In the genomic region with DNA sequence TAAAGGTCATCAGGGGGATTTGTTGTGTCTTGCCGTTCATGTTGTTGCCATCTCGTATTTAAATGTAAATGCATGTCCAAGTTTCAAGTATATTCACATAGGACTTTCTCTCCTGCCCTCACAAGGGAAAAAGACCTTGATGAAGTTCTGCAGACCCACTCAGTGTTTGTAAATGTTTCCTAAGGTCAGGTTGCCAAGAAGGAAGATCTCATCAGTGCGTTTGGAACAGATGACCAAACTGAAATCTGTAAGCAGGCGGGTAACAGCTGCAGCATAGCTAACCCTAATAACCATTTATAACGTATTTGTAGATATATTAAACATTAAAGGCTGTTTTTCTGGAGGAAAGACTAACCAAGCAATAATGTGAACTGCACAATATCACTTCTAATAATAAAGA, we compare ENCODE assay signal across 8 cellular contexts. TPM values are rescaled to one million over a fixed set of nuclear protein-coding genes. Genes with fewer than 3 reads are reported as not detected.
A peak's percentile ranks its signal among the peaks of the same experiment; 100 is the strongest.
DNase-seq lines count a peak whose midpoint lies in the region; ATAC-seq, FAIRE-seq and TF ChIP-seq lines count a peak whose summit lies in the region.
"Not testable (repeated sequence)": the region's sequence is repeated elsewhere in the genome, so short reads cannot be mapped to it uniquely, and the experiment has no call there.

No MANE protein-coding gene starts in this region.

- DNase-seq in Caco-2; activated B cell treated with CpG ODN at 0.5 μM for 24 hours; K562 (ENCODE audit: extremely low read depth in 1 of 4, low spot score in 3 of 4); lower lobe of right lung; progenitor cell of endocrine pancreas (ENCODE audit: low spot score, unreplicated experiment); upper lobe of left lung: not testable (repeated sequence)
- peak; percentile 25 for DNase-seq in fibroblast of gingiva (ENCODE audit: low read depth)

- not testable (repeated sequence) for ATAC-seq in activated B cell treated with CpG ODN at 0.5 μM for 24 hours (ENCODE audit: low read depth); K562; lower lobe of right lung; upper lobe of left lung (ENCODE audit: low FRiP score in 2 of 2)

- CTCF ChIA-PET in Caco-2 (lab: Charles Lee); activated B cell treated with CpG ODN at 0.5 μM for 24 hours (lab: Charles Lee); K562 (lab: Yijun Ruan, JAX; ENCODE audit: low intra/inter-chr PET ratio): not testable (repeated sequence)

- not testable (repeated sequence) for TF ChIP-seq RAD21 in K562 (CRISPR knock-in tag; conservative IDR thresholded peaks at IDR 0.05 in 1 of 2, IDR thresholded peaks at IDR 0.05 in 1 of 2)

- not testable (repeated sequence) for H4K20me1 ChIP-seq in K562 (replicated peaks; ENCODE audit: control insufficient read depth, insufficient read depth, low read length)

- POLR2A ChIA-PET in Caco-2 (lab: Charles Lee); activated B cell treated with CpG ODN at 0.5 μM for 24 hours (lab: Charles Lee); K562 (lab: Yijun Ruan, JAX): not testable (repeated sequence)

- H3K9me3 ChIP-seq in Caco-2; KOPT-K1 (ENCODE audit: insufficient read depth, low read length, poor library complexity, severe bottlenecking); K562 (replicated peaks; ENCODE audit: control insufficient read depth, insufficient read depth, low read depth, low read length); lower lobe of right lung; upper lobe of left lung: not testable (repeated sequence)

- not testable (repeated sequence) for H3K27me3 ChIP-seq in Caco-2 (replicated peaks; ENCODE audit: control insufficient read depth, insufficient read depth, low read length); K562 (ENCODE audit: control insufficient read depth in 2 of 2, insufficient read depth in 2 of 2, low read length in 2 of 2); lower lobe of right lung (ENCODE audit: low read depth); upper lobe of left lung

- not testable (repeated sequence) for BruUV-seq in Caco-2 (replicated peaks; lab: Mats Ljungman, UMichigan); K562 (replicated peaks; lab: Mats Ljungman, UMichigan)

- not testable (repeated sequence) for TF ChIP-seq EP300 in K562 (IDR thresholded peaks at IDR 0.05; ENCODE audit: low read length); upper lobe of left lung (IDR thresholded peaks at IDR 0.05)

- WGBS in K562 (ENCODE audit: insufficient coverage, low coverage, missing lambda C conversion rate): 35% methylated on average over 3 of the region's 5 CpGs
- WGBS in upper lobe of left lung, 2 donors: 33 to 35% methylated on average over 5 of the region's 5 CpGs

- H3K4me2 ChIP-seq in K562 (ENCODE audit: insufficient read depth, low read length): peak overlapping the region; percentile 77

- not testable (repeated sequence) for H3K9me1 ChIP-seq in K562 (ENCODE audit: control insufficient read depth, insufficient read depth, low read length)

- in situ Hi-C loops in K562 (cut with MboI): not testable (repeated sequence)

- H3K27me3 Mint-ChIP-seq in Caco-2 (ENCODE audit: insufficient read depth, unreplicated experiment); activated B cell treated with CpG ODN at 0.5 μM for 24 hours; progenitor cell of endocrine pancreas: not testable (repeated sequence)

- H3K4me3 ChIP-seq in Caco-2 (ENCODE audit: low read depth, low read length) (peak overlapping the region; percentile 71), K562 (peak overlapping the region; percentile 58), lower lobe of right lung (peak overlapping the region; percentile 68), upper lobe of left lung (peak overlapping the region; percentile 70 to 78 (median 75))

- peaks cover 71% of the 10 kb centered on the region for H3K36me3 Mint-ChIP-seq in Caco-2 (ENCODE audit: insufficient read depth, unreplicated experiment)
- H3K36me3 Mint-ChIP-seq in activated B cell treated with CpG ODN at 0.5 μM for 24 hours (ENCODE audit: low read depth): peaks cover 49% of the 10 kb centered on the region
- not testable (repeated sequence) for H3K36me3 Mint-ChIP-seq in progenitor cell of endocrine pancreas (ENCODE audit: insufficient read depth)

- H3K27ac Mint-ChIP-seq in Caco-2 (ENCODE audit: unreplicated experiment): peak overlapping the region; percentile 95
- not testable (repeated sequence) for H3K27ac Mint-ChIP-seq in activated B cell treated with CpG ODN at 0.5 μM for 24 hours
- peak overlapping the region; percentile 98 for H3K27ac Mint-ChIP-seq in progenitor cell of endocrine pancreas

- H2AFZ ChIP-seq in K562 (ENCODE audit: low read depth, low read length): not testable (repeated sequence)

- H3K9ac ChIP-seq in K562 (ENCODE audit: insufficient read depth in 1 of 2, low read depth in 2 of 2, low read length in 2 of 2): 0 out of 4 replicates have a peak overlapping the region, but pooled peaks of 1 of the 2 experiments have one; percentile 87

- not testable (repeated sequence) for H3K9me3 Mint-ChIP-seq in Caco-2 (ENCODE audit: unreplicated experiment); activated B cell treated with CpG ODN at 0.5 μM for 24 hours; progenitor cell of endocrine pancreas (ENCODE audit: low read depth)

- H3K4me3 Mint-ChIP-seq in Caco-2 (ENCODE audit: unreplicated experiment) (peak overlapping the region; percentile 87), activated B cell treated with CpG ODN at 0.5 μM for 24 hours (peak overlapping the region; percentile 96), progenitor cell of endocrine pancreas (ENCODE audit: low read depth) (peak overlapping the region; percentile 86)

- H3K27ac ChIP-seq in KOPT-K1 (ENCODE audit: low read depth, low read length, poor library complexity, severe bottlenecking) (peak overlapping the region; percentile 75), lower lobe of right lung (peak overlapping the region; percentile 99), upper lobe of left lung (peak overlapping the region; percentile 93 to 98 (median 94))
- not testable (repeated sequence) for H3K27ac ChIP-seq in K562 (ENCODE audit: extremely low read depth, low read depth, low read length)

- FAIRE-seq in K562 (lab: Jason Lieb, UNC): not testable (repeated sequence)

- H3K79me2 ChIP-seq in K562 (ENCODE audit: control insufficient read depth, insufficient read depth, low read length): peaks cover 51% of the 10 kb centered on the region

- H3K36me3 ChIP-seq in Caco-2 (ENCODE audit: control insufficient read depth, insufficient read depth, low read length): not testable (repeated sequence)
- H3K36me3 ChIP-seq in KOPT-K1 (ENCODE audit: insufficient read depth, low read length): peaks cover 44% of the 10 kb centered on the region
- peaks cover 49% of the 10 kb centered on the region for H3K36me3 ChIP-seq in K562 (ENCODE audit: control insufficient read depth, insufficient read depth, low read length)
- H3K36me3 ChIP-seq in lower lobe of right lung: peaks cover 47% of the 10 kb centered on the region
- peaks cover 7 to 42% (median 29%) of the 10 kb centered on the region in 4 donors for H3K36me3 ChIP-seq in upper lobe of left lung

- not testable (repeated sequence) for TF ChIP-seq CTCF in Caco-2 (IDR thresholded peaks at IDR 0.05; ENCODE audit: insufficient read depth in 1 of 2, low read depth in 1 of 2, low read length in 1 of 2, severe bottlenecking in 1 of 2, unreplicated experiment in 1 of 2); activated B cell treated with CpG ODN at 0.5 μM for 24 hours (IDR thresholded peaks at IDR 0.05); K562 (IDR thresholded peaks at IDR 0.05 in 2 of 3, conservative IDR thresholded peaks at IDR 0.05 in 1 of 3; ENCODE audit: insufficient read depth in 2 of 3, low read depth in 1 of 3, low read length in 3 of 3); lower lobe of right lung (IDR thresholded peaks at IDR 0.05); progenitor cell of endocrine pancreas (IDR thresholded peaks at IDR 0.05; ENCODE audit: unreplicated experiment); upper lobe of left lung (IDR thresholded peaks at IDR 0.05)

- not testable (repeated sequence) for H3K4me1 Mint-ChIP-seq in Caco-2 (ENCODE audit: low read depth, unreplicated experiment)
- H3K4me1 Mint-ChIP-seq in activated B cell treated with CpG ODN at 0.5 μM for 24 hours: peaks cover 33% of the 10 kb centered on the region
- peaks cover 13% of the 10 kb centered on the region for H3K4me1 Mint-ChIP-seq in progenitor cell of endocrine pancreas (ENCODE audit: low read depth)

- intact Hi-C loops in Caco-2 (cut with micrococcal nuclease; ENCODE audit: unreplicated experiment): loop anchor here (1.0 kb wide), 1 partner anchor 85 kb away; no protein-coding TSS in a partner anchor
- intact Hi-C loops in activated B cell treated with CpG ODN at 0.5 μM for 24 hours (cut with micrococcal nuclease); K562 (cut with micrococcal nuclease); lower lobe of right lung (cut with DNase I): not testable (repeated sequence)

- not testable (repeated sequence) for TF ChIP-seq POLR2A in K562 (conservative IDR thresholded peaks at IDR 0.05); upper lobe of left lung (IDR thresholded peaks at IDR 0.05)

- not testable (repeated sequence) for H3K4me1 ChIP-seq in Caco-2; K562 (replicated peaks in 1 of 2; ENCODE audit: control insufficient read depth in 2 of 2, insufficient read depth in 2 of 2, low read length in 2 of 2)
- H3K4me1 ChIP-seq in lower lobe of right lung (peaks cover 21% of the 10 kb centered on the region), upper lobe of left lung (peaks cover 16 to 30% (median 22%) of the 10 kb centered on the region in 4 donors)

RNA-seq across cellular contexts. Expression of gene TYW1B, which starts 2.6 kb away (rescaled TPM):
- total RNA-seq in Caco-2 (2022) (10.0 and 12.8 TPM in 2 replicates), activated B cell treated with CpG ODN at 0.5 μM for 24 hours (7.2 and 8.6 TPM in 2 replicates), K562 (2014; rRNA removed) (9.4 and 10.2 TPM in 2 replicates), K562 (2014; rRNA removed; fragmentation: Illumina TruSeq; extraction: Trizol) (12.9 TPM in 2 replicates), K562 (2015; rRNA removed; fragmentation: Illumina TruSeq; extraction: Trizol) (13.6 and 14.7 TPM in 2 replicates), K562 (2021) (7.7 and 9.8 TPM in 2 replicates), lower lobe of right lung (6.8 TPM), progenitor cell of endocrine pancreas (4.2 and 5.7 TPM in 2 replicates), upper lobe of left lung (10 to 100 TPM in 2 of 6 donors, 1 to 10 TPM in 4; 2.4 to 22.0 (median 4.5) TPM)
- 55.6 and 75.9 TPM in 2 replicates for total RNA-seq in K562 (2011; cell fraction: chromatin; rRNA removed; ENCODE audit: low replicate concordance)
- total RNA-seq in K562 (2011; cell fraction: nucleolus; rRNA removed): 29.4 and 32.8 TPM in 2 replicates
- 32.4 and 37.9 TPM in 2 replicates for total RNA-seq in K562 (2011; cell fraction: nucleoplasm; rRNA removed)
- polyA plus RNA-seq in K562 (2011; rRNA removed) (7.2 and 10.0 TPM in 2 replicates), K562 (2014; fragmentation: Illumina TruSeq; extraction: Trizol) (7.3 and 9.1 TPM in 2 replicates), K562 (2014; fragmentation: Nextera tagmentation; extraction: Ambion mirVana) (1 to 10 TPM; 5.8 to 9.8 TPM), K562 (2014; rRNA removed) (6.2 and 7.2 TPM in 2 replicates)
- 3.7 and 4.5 TPM in 2 replicates for polyA plus RNA-seq in K562 (2011; cell fraction: cytosol; rRNA removed)
- 5.4 and 5.5 TPM in 2 replicates for polyA plus RNA-seq in K562 (2011; cell fraction: nucleus; rRNA removed)
- 5.4 and 5.7 TPM in 2 replicates for polyA plus RNA-seq in K562 (2012)
- 29.4 and 37.8 TPM in 2 replicates for polyA minus RNA-seq in K562 (2011; rRNA and poly(A)+ RNA removed)
- 5.4 and 7.9 TPM in 2 replicates for polyA minus RNA-seq in K562 (2011; cell fraction: cytosol; rRNA and poly(A)+ RNA removed)
- polyA minus RNA-seq in K562 (2011; cell fraction: nucleus; rRNA and poly(A)+ RNA removed): 13.6 and 21.1 TPM in 2 replicates
